ENCODE assay signal across 1 cellular context in genomic region chr19:43455321-43456113, GRCh38.
TF ChIP-seq lines count a peak whose summit lies in the region.

No MANE protein-coding gene starts in this region.

TF ChIP-seq in HepG2, 621 proteins besides CTCF, POLR2A, EP300 and RAD21:
- TF ChIP-seq ZNF460 (CRISPR knock-in tag; IDR thresholded peaks at IDR 0.05; ENCODE audit: borderline replicate concordance) = no peak
- no peak for TF ChIP-seq TBX2 (CRISPR knock-in tag; IDR thresholded peaks at IDR 0.05; ENCODE audit: borderline replicate concordance)
- no peak for TF ChIP-seq NR2F6 (IDR thresholded peaks at IDR 0.05)
- TF ChIP-seq NR2F6 (CRISPR knock-in tag; IDR thresholded peaks at IDR 0.05) = no peak
- TF ChIP-seq FOXK1 (CRISPR knock-in tag; IDR thresholded peaks at IDR 0.05; ENCODE audit: borderline replicate concordance, low read depth) = no peak
- no peak for TF ChIP-seq ZNF331 (CRISPR knock-in tag; IDR thresholded peaks at IDR 0.05)
- TF ChIP-seq PCBP1 (IDR thresholded peaks at IDR 0.05; ENCODE audit: borderline replicate concordance, low read depth, low read length) = no peak
